Comparison of ENCODE assay signal across 8 cellular contexts in the genomic region with DNA sequence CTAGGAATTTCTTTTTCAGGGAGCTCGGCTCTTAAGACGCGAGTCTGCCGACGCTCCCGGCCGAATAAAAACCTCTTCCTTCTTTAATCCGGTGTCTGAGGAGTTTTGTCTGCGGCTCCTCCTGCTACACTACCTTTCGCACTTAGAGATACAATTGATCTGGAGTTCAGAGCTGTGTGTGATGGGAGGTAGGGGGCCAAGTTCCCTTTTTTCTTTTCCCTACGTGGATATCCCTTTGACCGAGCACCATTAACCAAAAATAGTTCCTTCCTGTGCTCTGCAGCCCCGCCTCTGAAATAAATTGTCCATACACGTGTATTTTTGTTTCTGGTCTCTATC. TPM values are rescaled to one million over a fixed set of nuclear protein-coding genes. Genes with fewer than 3 reads are reported as not detected.
DNase-seq lines count a peak whose midpoint lies in the region; ATAC-seq and TF ChIP-seq lines count a peak whose summit lies in the region.

No MANE protein-coding gene starts in this region.

- peaks cover 7% of the 10 kb centered on the region for H3K36me3 ChIP-seq in CD4-positive, alpha-beta memory T cell (ENCODE audit: insufficient read depth, low read length)
- H3K36me3 ChIP-seq in IMR-90 (ENCODE audit: control insufficient read depth, insufficient read depth, low read length) (peaks cover 1% of the 10 kb centered on the region; the same call in 1 of the 2 replicates), cardiac muscle cell (peaks cover 4% of the 10 kb centered on the region), rectal smooth muscle tissue (ENCODE audit: control insufficient read depth, insufficient read depth, low read length) (no peaks in the 10 kb centered on the region)

- peak overlapping the region; percentile 97 for H2AFZ ChIP-seq in IMR-90 (replicated peaks; ENCODE audit: low read length, poor library complexity)

- TF ChIP-seq CTCF in IMR-90 (conservative IDR thresholded peaks at IDR 0.05; ENCODE audit: low read depth, low read length), result no peak
- no peak for TF ChIP-seq CTCF in cardiac muscle cell (IDR thresholded peaks at IDR 0.05; ENCODE audit: low read depth, low read length)

- peak overlapping the region; percentile 90 for H3K14ac ChIP-seq in IMR-90 (replicated peaks; ENCODE audit: low read depth, low read length)

- no peak overlapping the region for H2AK9ac ChIP-seq in IMR-90 (replicated peaks; ENCODE audit: low read depth, low read length, poor library complexity)

- in situ Hi-C loops in IMR-90 (cut with MboI; ENCODE audit: low sequenced_read_pairs), result no loop called here

- ATAC-seq in GM21423 (IDR thresholded peaks at IDR 0.05; ENCODE audit: unreplicated experiment) (peak; percentile 4), IMR-90 (ENCODE audit: low read depth) (peak; percentile 13)

- WGBS in IMR-90 (ENCODE audit: extremely low coverage in 2 of 2, insufficient read length in 1 of 2), 2 experiments, result 0% methylated on average over 2 of the region's 14 CpGs; no CpG with 5 or more reads in 1 of the 2 experiments

- H3K27me3 Mint-ChIP-seq in CD4-positive, alpha-beta memory T cell, result no peaks in the 10 kb centered on the region

- H2BK20ac ChIP-seq in IMR-90 (ENCODE audit: low read depth, low read length), result no peak overlapping the region

- peak overlapping the region; percentile 81 for H3K4me2 ChIP-seq in IMR-90 (ENCODE audit: low read depth, low read length)

- POLR2A ChIA-PET in CD4-positive, alpha-beta memory T cell (lab: Charles Lee; ENCODE audit: partially characterized antibody), result interaction anchor here (0.7 to 4.2 kb wide), 14 partner anchors 9 to 329 kb away, joined by 3 to 39 read pairs (median 5); partner anchors contain the start of gene TBC1D1
- POLR2A ChIA-PET in IMR-90 (lab: Charles Lee; ENCODE audit: unreplicated experiment), result no interaction called here

- peaks cover 11 to 31% of the 10 kb centered on the region in 2 donors for H3K36me3 Mint-ChIP-seq in CD4-positive, alpha-beta memory T cell

- no peaks in the 10 kb centered on the region for H3K9me1 ChIP-seq in IMR-90 (ENCODE audit: insufficient read depth, low read length)

- peaks cover 24 to 52% (median 36%) of the 10 kb centered on the region in 4 donors for H3K4me1 Mint-ChIP-seq in CD4-positive, alpha-beta memory T cell

- peak overlapping the region; percentile 78 to 82 for H4K8ac ChIP-seq in IMR-90 (ENCODE audit: low read depth in 2 of 2, low read length in 2 of 2)

- TF ChIP-seq RAD21 in IMR-90 (IDR thresholded peaks at IDR 0.05; ENCODE audit: low read length), result no peak

- peak overlapping the region; percentile 69 for H3K27ac ChIP-seq in CD4-positive, alpha-beta memory T cell (ENCODE audit: low read depth, low read length)
- H3K27ac ChIP-seq in IMR-90 (ENCODE audit: insufficient read depth, low read length) (peak overlapping the region; percentile 13; the same call in 1 of the 2 replicates), cardiac muscle cell (peak overlapping the region; percentile 16), rectal smooth muscle tissue (ENCODE audit: low read depth, low read length) (peak overlapping the region; percentile 69)

- H3K23ac ChIP-seq in IMR-90 (ENCODE audit: low read depth, low read length), result peak overlapping the region; percentile 80; the same call in 1 of the 2 replicates

- peak overlapping the region; percentile 97 to 98 for H3K4me3 ChIP-seq in CD4-positive, alpha-beta memory T cell (ENCODE audit: low read length in 2 of 2)
- H3K4me3 ChIP-seq in IMR-90 (ENCODE audit: insufficient read depth, low read depth, low read length), result peak overlapping the region; percentile 82
- peak overlapping the region; percentile 63 for H3K4me3 ChIP-seq in cardiac muscle cell
- H3K4me3 ChIP-seq in rectal smooth muscle tissue (ENCODE audit: low read length), result peak overlapping the region; percentile 95

- CTCF ChIA-PET in CD4-positive, alpha-beta memory T cell (lab: Charles Lee; ENCODE audit: partially characterized antibody), result interaction anchor here (0.7 to 2.0 kb wide), 8 partner anchors 9 to 209 kb away, joined by 3 to 7 read pairs (median 4); no protein-coding TSS in a partner anchor
- CTCF ChIA-PET in IMR-90 (lab: Yijun Ruan, JAX), result interaction anchor here (1.0 to 1.4 kb wide), 3 partner anchors 9 to 223 kb away, joined by 3 to 4 read pairs (median 4); no protein-coding TSS in a partner anchor

- DNase-seq in CD4-positive, alpha-beta memory T cell, result peak in 2 of 5 donors; percentile 11 to 33
- DNase-seq in IMR-90, result no peak
- DNase-seq in activated CD8-positive, alpha-beta memory T cell treated with anti-CD3 and anti-CD28 coated beads, Interleukin-2, amount 50 U/mL, for 48 hours, result peak; percentile 58
- DNase-seq in cardiac muscle cell (ENCODE audit: low read depth in 1 of 2, low spot score in 1 of 2), result no peak
- no peak for DNase-seq in retina
- DNase-seq in HCEC 1CT, result no peak

- H2BK5ac ChIP-seq in IMR-90 (ENCODE audit: low read depth, low read length, poor library complexity, severe bottlenecking), result peak overlapping the region; percentile 51

- H3K9me3 ChIP-seq in CD4-positive, alpha-beta memory T cell (ENCODE audit: control insufficient read depth in 1 of 2, low read length in 2 of 2), result no peaks in the 10 kb centered on the region
- H3K9me3 ChIP-seq in IMR-90 (ENCODE audit: control insufficient read depth, insufficient read depth, low read length) (no peaks in the 10 kb centered on the region), cardiac muscle cell (ENCODE audit: low read depth) (no peaks in the 10 kb centered on the region)

- peak overlapping the region; percentile 24; the same call in 1 of the 2 replicates for H3K56ac ChIP-seq in IMR-90 (ENCODE audit: extremely low read depth, insufficient read depth, low read length)

- H3K4me3 Mint-ChIP-seq in CD4-positive, alpha-beta memory T cell, result peak overlapping the region; percentile 93 to 99 (median 97)

- no peaks in the 10 kb centered on the region for H3K27me3 ChIP-seq in CD4-positive, alpha-beta memory T cell (ENCODE audit: insufficient read depth, low read length)
- H3K27me3 ChIP-seq in IMR-90 (ENCODE audit: control insufficient read depth, insufficient read depth, low read length) (no peaks in the 10 kb centered on the region), cardiac muscle cell (no peaks in the 10 kb centered on the region), rectal smooth muscle tissue (ENCODE audit: control insufficient read depth, insufficient read depth, low read length) (no peaks in the 10 kb centered on the region)

- intact Hi-C loops in CD4-positive, alpha-beta memory T cell (cut with micrococcal nuclease), result loop anchor here (1.0 to 2.0 kb wide), 4 partner anchors 23 to 151 kb away; partner anchors contain the start of genes RELL1 and TBC1D1
- intact Hi-C loops in IMR-90 (cut with micrococcal nuclease), result loop anchor here (1.0 kb wide), 2 partner anchors 151 to 223 kb away; no protein-coding TSS in a partner anchor

- dilution Hi-C loops in IMR-90 (cut with HindIII; ENCODE audit: low sequenced_read_pairs, unreplicated experiment), result no loop called here

- H2AK5ac ChIP-seq in IMR-90 (ENCODE audit: low read depth, low read length), result no peak overlapping the region

- no TSS peak for BruUV-seq in IMR-90 (replicated peaks; lab: Mats Ljungman, UMichigan)

- 0 out of 3 replicates have a peak overlapping the region, but pooled peaks have one; percentile 8 for H2BK15ac ChIP-seq in IMR-90 (ENCODE audit: low read depth, low read length)

- H3K27ac Mint-ChIP-seq in CD4-positive, alpha-beta memory T cell, result peak overlapping the region; percentile 66 to 99 (median 96)

- H3K4me1 ChIP-seq in CD4-positive, alpha-beta memory T cell (ENCODE audit: insufficient read depth, low read length), result peaks cover 23% of the 10 kb centered on the region
- peaks cover 2% of the 10 kb centered on the region for H3K4me1 ChIP-seq in IMR-90 (ENCODE audit: control insufficient read depth, insufficient read depth, low read length)
- peaks cover 5% of the 10 kb centered on the region for H3K4me1 ChIP-seq in cardiac muscle cell (ENCODE audit: low read depth)
- H3K4me1 ChIP-seq in rectal smooth muscle tissue (ENCODE audit: control insufficient read depth, insufficient read depth, low read length), result peaks cover 9% of the 10 kb centered on the region

- no peak overlapping the region for H4K91ac ChIP-seq in IMR-90 (ENCODE audit: insufficient read depth, low read depth, low read length)

- peak overlapping the region; percentile 16; the same call in 1 of the 2 replicates for H3K9ac ChIP-seq in IMR-90 (ENCODE audit: low read depth, low read length)
- H3K9ac ChIP-seq in rectal smooth muscle tissue (ENCODE audit: low read length), result no peak overlapping the region

- H3K79me1 ChIP-seq in IMR-90 (ENCODE audit: low read depth in 1 of 2, low read length in 2 of 2), result peaks cover 0 to 9% of the 10 kb centered on the region in 2 experiments; a peak in 1 of 4 replicates

- H3K4ac ChIP-seq in IMR-90 (ENCODE audit: low read depth, low read length), result 0 out of 2 replicates have a peak overlapping the region, but pooled peaks have one; percentile 33

- peak overlapping the region; percentile 42; the same call in 1 of the 2 replicates for H3K18ac ChIP-seq in IMR-90 (ENCODE audit: low read depth, low read length)

- H3K9me3 Mint-ChIP-seq in CD4-positive, alpha-beta memory T cell, result no peaks in the 10 kb centered on the region

- no peak overlapping the region for H2BK120ac ChIP-seq in IMR-90 (ENCODE audit: low read depth, low read length)

- H4K5ac ChIP-seq in IMR-90 (ENCODE audit: low read depth, low read length), result peak overlapping the region; percentile 3; the same call in 1 of the 2 replicates

- no peak for TF ChIP-seq POLR2A in IMR-90 (IDR thresholded peaks at IDR 0.05; ENCODE audit: low read depth, low read length)

- H4K20me1 ChIP-seq in IMR-90 (ENCODE audit: insufficient read depth, low read length), result no peaks in the 10 kb centered on the region; the same call in 1 of the 2 replicates

TF ChIP-seq in IMR-90, 13 proteins besides CTCF, POLR2A, EP300 and RAD21:
- no peak for TF ChIP-seq NFE2L2 (IDR thresholded peaks at IDR 0.05; ENCODE audit: low read depth, low read length)

RNA-seq across cellular contexts. Expression of gene PGM2, which starts 0.6 kb away (rescaled TPM):
- total RNA-seq in CD4-positive, alpha-beta memory T cell, result 10 to 100 TPM; 16.9 to 18.4 TPM
- polyA plus RNA-seq in CD4-positive, alpha-beta memory T cell, result 10 to 100 TPM; 20.0 to 20.5 TPM
- 26.2 and 32.2 TPM in 2 replicates for total RNA-seq in IMR-90 (2012; rRNA removed)
- 15.5 and 18.7 TPM in 2 replicates for polyA plus RNA-seq in IMR-90 (2012; rRNA removed)
- 12.9 and 30.1 TPM in 2 replicates for polyA plus RNA-seq in IMR-90 (2012; cell fraction: cytosol; rRNA removed)
- polyA plus RNA-seq in IMR-90 (2012; cell fraction: nucleus; rRNA removed; ENCODE audit: low replicate concordance), result 9.0 and 20.7 TPM in 2 replicates
- total RNA-seq in cardiac muscle cell, result 23.9 and 50.9 TPM in 2 replicates
- 19.9 and 20.6 TPM in 2 replicates for polyA plus RNA-seq in cardiac muscle cell

Comparison
In these comparisons a context has a peak if more than half of its experiments do, and no peak if none do; other contexts are left out.
1. H3K27ac ChIP-seq: peak in every context shown above with its lines; median percentile 69 in CD4-positive, alpha-beta memory T cell; 69 in rectal smooth muscle tissue; 16 in cardiac muscle cell; 13 in IMR-90.